ENCODE assay signal across 22 cellular contexts in genomic region chr7:21412953-21413352, GRCh38. TPM values are rescaled to one million over a fixed set of nuclear protein-coding genes. Genes with fewer than 3 reads are reported as not detected.
DNase-seq lines count a peak whose midpoint lies in the region; ATAC-seq and TF ChIP-seq lines count a peak whose summit lies in the region.
"Had no signal": no experiment of that assay in that cellular context is flagged by ENCODE, and none has a peak within 500 bp of the region (broad histone marks: within the 10 kb centered on the region; RNA-seq: fewer than 3 reads in every experiment).

No MANE protein-coding gene starts in this region.

- no peaks in the 10 kb centered on the region for H3K36me3 ChIP-seq in CD8-positive, alpha-beta memory T cell (ENCODE audit: insufficient read depth, low read length)
- no peaks in the 10 kb centered on the region for H3K36me3 ChIP-seq in sigmoid colon
- H3K36me3 ChIP-seq: esophagus muscularis mucosa, HAP-1 had no signal

- no peak overlapping the region for H3K27ac ChIP-seq in CD8-positive, alpha-beta memory T cell (ENCODE audit: low read depth, low read length)
- H3K27ac ChIP-seq in H9 (ENCODE audit: insufficient read length, low read depth, low read length) = no peak overlapping the region
- H3K27ac ChIP-seq in sigmoid colon = no peak overlapping the region
- H3K27ac ChIP-seq: body of pancreas, esophagus muscularis mucosa, parathyroid adenoma had no signal

- no peak overlapping the region for H3K23ac ChIP-seq in H9 (ENCODE audit: insufficient read length, low read depth, low read length)

- no peak for TF ChIP-seq EP300 in sigmoid colon (IDR thresholded peaks at IDR 0.05)

- no peak overlapping the region for H2BK15ac ChIP-seq in H9 (ENCODE audit: low read depth, low read length)

- H3K4me2 ChIP-seq in H9 (ENCODE audit: insufficient read depth, insufficient read length, low read length) = no peak overlapping the region

- H4K20me1 ChIP-seq in H9 (ENCODE audit: control insufficient read depth, insufficient read depth, insufficient read length) = no peaks in the 10 kb centered on the region

- peaks cover 25% of the 10 kb centered on the region for H3K4me1 ChIP-seq in CD8-positive, alpha-beta memory T cell (ENCODE audit: insufficient read depth, low read length)
- no peaks in the 10 kb centered on the region; the same call in 1 of the 2 replicates for H3K4me1 ChIP-seq in H9 (ENCODE audit: insufficient read depth, low read length)
- no peaks in the 10 kb centered on the region for H3K4me1 ChIP-seq in sigmoid colon
- H3K4me1 ChIP-seq: body of pancreas, parathyroid adenoma had no signal

- POLR2A ChIA-PET in CD8-positive, alpha-beta memory T cell (lab: Charles Lee) = interaction anchor here (4.4 kb wide), 1 partner anchor 14 kb away, joined by 21 read pairs; the partner anchor contains the start of gene SP4

- CTCF ChIA-PET in CD8-positive, alpha-beta memory T cell (lab: Charles Lee) = interaction anchor here (0.9 to 3.2 kb wide), 6 partner anchors 9 to 156 kb away, joined by 3 to 13 read pairs (median 3); partner anchors contain the start of gene SP4

- H3K9me3 ChIP-seq in CD8-positive, alpha-beta memory T cell (ENCODE audit: low read length) = no peaks in the 10 kb centered on the region
- H3K9me3 ChIP-seq in H9 (ENCODE audit: control insufficient read depth, low read depth, low read length) = no peaks in the 10 kb centered on the region
- no peaks in the 10 kb centered on the region for H3K9me3 ChIP-seq in sigmoid colon
- H3K9me3 ChIP-seq: body of pancreas, esophagus muscularis mucosa, HAP-1 had no signal

- no peaks in the 10 kb centered on the region for H3K27me3 Mint-ChIP-seq in CD8-positive, alpha-beta memory T cell
- H3K27me3 Mint-ChIP-seq in H9 (ENCODE audit: low read depth) = peaks cover 2% of the 10 kb centered on the region; the same call in 1 of the 2 replicates
- peaks cover 8% of the 10 kb centered on the region for H3K27me3 Mint-ChIP-seq in activated T-helper 17 cell treated with anti-CD3 and anti-CD28 coated beads, Interleukin-2, amount 50 U/mL, for 72 hours
- no peaks in the 10 kb centered on the region for H3K27me3 Mint-ChIP-seq in natural killer cell (ENCODE audit: low read depth in 2 of 2)
- peaks cover 4% of the 10 kb centered on the region for H3K27me3 Mint-ChIP-seq in mesothelial cell of epicardium (ENCODE audit: low read depth)
- H3K27me3 Mint-ChIP-seq: stimulated activated memory B cell treated with anti-CD40 and anti-IgM and Interleukin-4, amounts not matched to agents 10 μg/mL and 1 μg/mL and 100 μg/mL, for 72 hours had no signal

- no peak for DNase-seq in CD8-positive, alpha-beta memory T cell
- DNase-seq in H9 (no peak), natural killer cell (no peak), kidney tubule cell (ENCODE audit: low spot score) (no peak), mesothelial cell of epicardium (ENCODE audit: low spot score in 2 of 2, unreplicated experiment in 2 of 2) (no peak), sigmoid colon (no peak), HUDEP-2 (lab: John Stamatoyannopoulos, UW; ENCODE audit: unreplicated experiment in 76 of 76) (no peak)
- DNase-seq: activated CD4-positive, alpha-beta T cell treated with anti-CD3 and anti-CD28 coated beads, Interleukin-2, amount 50 U/mL, for 4 hours; activated gamma-delta T cell; body of pancreas; left cardiac atrium; MV-4-11; T1000 had no signal

- H4K91ac ChIP-seq in H9 (ENCODE audit: insufficient read length, low read depth, low read length) = no peak overlapping the region

- H3T11ph ChIP-seq in H9 (ENCODE audit: low read length) = no peak overlapping the region

- H3K14ac ChIP-seq in H9 (ENCODE audit: insufficient read depth, low read length) = no peak overlapping the region

- no peak overlapping the region for H2BK5ac ChIP-seq in H9 (ENCODE audit: insufficient read length, low read length)

- H3K79me2 ChIP-seq in H9 (ENCODE audit: insufficient read depth, low read length) = no peaks in the 10 kb centered on the region
- H3K79me2 ChIP-seq: parathyroid adenoma had no signal

- no peak overlapping the region for H3K56ac ChIP-seq in H9 (ENCODE audit: insufficient read length, low read depth, low read length)

- no peak for ATAC-seq in activated T-helper 17 cell treated with anti-CD3 and anti-CD28 coated beads, Interleukin-2, amount 50 U/mL, for 72 hours (replicated peaks)
- peak; percentile 33 to 36 (median 36) for ATAC-seq in natural killer cell
- ATAC-seq: body of pancreas; Right ventricle myocardium inferior; stimulated activated memory B cell treated with anti-CD40 and anti-IgM and Interleukin-4, amounts not matched to agents 10 μg/mL and 1 μg/mL and 100 μg/mL, for 72 hours had no signal

- no peaks in the 10 kb centered on the region for H3K23me2 ChIP-seq in H9 (ENCODE audit: insufficient read length, low read depth, low read length, poor library complexity, severe bottlenecking)

- H3K4me3 ChIP-seq in CD8-positive, alpha-beta memory T cell (ENCODE audit: low read length) = no peak overlapping the region
- no peak overlapping the region for H3K4me3 ChIP-seq in sigmoid colon
- H3K4me3 ChIP-seq: body of pancreas, esophagus muscularis mucosa, HAP-1 had no signal

- no peak overlapping the region for H2BK120ac ChIP-seq in H9 (ENCODE audit: low read depth, low read length, poor library complexity, severe bottlenecking)

- no peak for TF ChIP-seq POLR2A in sigmoid colon (IDR thresholded peaks at IDR 0.05)

- H2BK12ac ChIP-seq in H9 (ENCODE audit: insufficient read length, low read depth, low read length) = no peak overlapping the region

- WGBS in H9 (ENCODE audit: extremely low coverage, insufficient read length, low lambda C conversion rate) = no CpG with 5 or more reads among the region's 2 CpGs
- WGBS in sigmoid colon, 2 donors = 64 to 84% methylated on average over 2 of the region's 2 CpGs

- H3K4me1 Mint-ChIP-seq in CD8-positive, alpha-beta memory T cell = peaks cover 55 to 68% (median 68%) of the 10 kb centered on the region in 3 donors
- H3K4me1 Mint-ChIP-seq in H9 (peaks cover 18 to 24% of the 10 kb centered on the region in 2 experiments), natural killer cell (peaks cover 27 to 50% of the 10 kb centered on the region in 2 donors), mesothelial cell of epicardium (no peaks in the 10 kb centered on the region)
- peaks cover 22% of the 10 kb centered on the region for H3K4me1 Mint-ChIP-seq in activated T-helper 17 cell treated with anti-CD3 and anti-CD28 coated beads, Interleukin-2, amount 50 U/mL, for 72 hours

- peaks cover 0 to 17% (median 4%) of the 10 kb centered on the region in 3 donors for H3K36me3 Mint-ChIP-seq in CD8-positive, alpha-beta memory T cell
- no peaks in the 10 kb centered on the region for H3K36me3 Mint-ChIP-seq in H9 (ENCODE audit: insufficient read depth in 1 of 3, low read depth in 3 of 3)
- no peaks in the 10 kb centered on the region for H3K36me3 Mint-ChIP-seq in activated T-helper 17 cell treated with anti-CD3 and anti-CD28 coated beads, Interleukin-2, amount 50 U/mL, for 72 hours (ENCODE audit: low read depth)
- H3K36me3 Mint-ChIP-seq in natural killer cell = no peaks in the 10 kb centered on the region
- no peaks in the 10 kb centered on the region for H3K36me3 Mint-ChIP-seq in mesothelial cell of epicardium
- H3K36me3 Mint-ChIP-seq: CD14-positive monocyte; stimulated activated memory B cell treated with anti-CD40 and anti-IgM and Interleukin-4, amounts not matched to agents 10 μg/mL and 1 μg/mL and 100 μg/mL, for 72 hours; type B pancreatic cell had no signal

- no peak overlapping the region for H3K4ac ChIP-seq in H9 (ENCODE audit: low read depth, low read length)

- H3K4me3 Mint-ChIP-seq in CD8-positive, alpha-beta memory T cell = peak overlapping the region; percentile 17 to 74 (median 69)
- H3K4me3 Mint-ChIP-seq in H9 = no peak overlapping the region
- peak overlapping the region; percentile 35 for H3K4me3 Mint-ChIP-seq in activated T-helper 17 cell treated with anti-CD3 and anti-CD28 coated beads, Interleukin-2, amount 50 U/mL, for 72 hours
- H3K4me3 Mint-ChIP-seq in natural killer cell = peak overlapping the region; percentile 83
- no peak overlapping the region for H3K4me3 Mint-ChIP-seq in mesothelial cell of epicardium
- H3K4me3 Mint-ChIP-seq: CD14-positive monocyte; dendritic cell treated with granulocyte-macrophage colony-stimulating factor and Interleukin-4, amounts not matched to agents 40 ng/mL and 50 ng/mL, for 4 days; stimulated activated memory B cell treated with anti-CD40 and anti-IgM and Interleukin-4, amounts not matched to agents 10 μg/mL and 1 μg/mL and 100 μg/mL, for 72 hours; type B pancreatic cell had no signal

- no peak overlapping the region for H3K18ac ChIP-seq in H9 (ENCODE audit: insufficient read length, low read depth, low read length)

- H3K79me1 ChIP-seq in H9 (ENCODE audit: insufficient read depth, low read depth, low read length, poor library complexity, severe bottlenecking) = no peaks in the 10 kb centered on the region

- no peaks in the 10 kb centered on the region for H3K9me3 Mint-ChIP-seq in CD8-positive, alpha-beta memory T cell
- H3K9me3 Mint-ChIP-seq in H9 (no peaks in the 10 kb centered on the region; a peak in 1 of 5 replicates), natural killer cell (no peaks in the 10 kb centered on the region), mesothelial cell of epicardium (no peaks in the 10 kb centered on the region)
- H3K9me3 Mint-ChIP-seq in activated T-helper 17 cell treated with anti-CD3 and anti-CD28 coated beads, Interleukin-2, amount 50 U/mL, for 72 hours = peaks cover 6% of the 10 kb centered on the region
- H3K9me3 Mint-ChIP-seq: dendritic cell treated with granulocyte-macrophage colony-stimulating factor and Interleukin-4, amounts not matched to agents 40 ng/mL and 50 ng/mL, for 4 days; stimulated activated memory B cell treated with anti-CD40 and anti-IgM and Interleukin-4, amounts not matched to agents 10 μg/mL and 1 μg/mL and 100 μg/mL, for 72 hours; type B pancreatic cell had no signal

- TF ChIP-seq CTCF in H9 (conservative IDR thresholded peaks at IDR 0.05) (no peak), natural killer cell (IDR thresholded peaks at IDR 0.05) (no peak), mesothelial cell of epicardium (IDR thresholded peaks at IDR 0.05; ENCODE audit: unreplicated experiment) (no peak), sigmoid colon (IDR thresholded peaks at IDR 0.05) (no peak)

- H2BK20ac ChIP-seq in H9 (ENCODE audit: low read depth, low read length, poor library complexity, severe bottlenecking) = no peak overlapping the region

- H3K9ac ChIP-seq in H9 (ENCODE audit: extremely low read depth, insufficient read length, low read length) = no peak overlapping the region
- H3K9ac ChIP-seq: parathyroid adenoma had no signal

- peak overlapping the region; percentile 76 to 95 (median 89) for H3K27ac Mint-ChIP-seq in CD8-positive, alpha-beta memory T cell
- peak overlapping the region; percentile 30 to 92 (median 90); a peak in 4 of 7 replicates for H3K27ac Mint-ChIP-seq in H9
- H3K27ac Mint-ChIP-seq in activated T-helper 17 cell treated with anti-CD3 and anti-CD28 coated beads, Interleukin-2, amount 50 U/mL, for 72 hours = peak overlapping the region; percentile 20
- peak overlapping the region; percentile 92 to 94 for H3K27ac Mint-ChIP-seq in natural killer cell
- H3K27ac Mint-ChIP-seq in mesothelial cell of epicardium = no peak overlapping the region
- H3K27ac Mint-ChIP-seq: CD14-positive monocyte; dendritic cell treated with granulocyte-macrophage colony-stimulating factor and Interleukin-4, amounts not matched to agents 40 ng/mL and 50 ng/mL, for 4 days; stimulated activated memory B cell treated with anti-CD40 and anti-IgM and Interleukin-4, amounts not matched to agents 10 μg/mL and 1 μg/mL and 100 μg/mL, for 72 hours; type B pancreatic cell had no signal

- no peak overlapping the region for H4K5ac ChIP-seq in H9 (ENCODE audit: insufficient read length, low read depth, low read length)

- no peaks in the 10 kb centered on the region for H3K27me3 ChIP-seq in CD8-positive, alpha-beta memory T cell (ENCODE audit: insufficient read depth, low read length, poor library complexity, severe bottlenecking)
- H3K27me3 ChIP-seq in H9 (ENCODE audit: insufficient read depth, low read length) (no peaks in the 10 kb centered on the region), sigmoid colon (no peaks in the 10 kb centered on the region)
- H3K27me3 ChIP-seq: body of pancreas had no signal

- no peak overlapping the region for H2AK5ac ChIP-seq in H9 (ENCODE audit: insufficient read length, low read length)

- H2AFZ ChIP-seq in H9 (ENCODE audit: low read length) = no peak overlapping the region
- H2AFZ ChIP-seq: parathyroid adenoma had no signal

- intact Hi-C loops in natural killer cell (cut with micrococcal nuclease) (loop anchor here (2.0 to 10.0 kb wide), 2 partner anchors 30 to 158 kb away; no protein-coding TSS in a partner anchor), sigmoid colon (cut with DNase I) (no loop called here)

- no peak overlapping the region for H4K8ac ChIP-seq in H9 (replicated peaks; ENCODE audit: insufficient read length, low read depth, low read length)

RNA-seq across cellular contexts. Expression of gene SP4, which starts 14.9 kb away (rescaled TPM):
- 10 to 100 TPM; 20.0 to 22.2 TPM for total RNA-seq in CD8-positive, alpha-beta memory T cell
- polyA plus RNA-seq in CD8-positive, alpha-beta memory T cell = 14.1 TPM
- 19.3 and 19.4 TPM in 2 replicates for total RNA-seq in H9 (2021)
- total RNA-seq in activated T-helper 17 cell treated with anti-CD3 and anti-CD28 coated beads, Interleukin-2, amount 50 U/mL, for 72 hours = 10 to 100 TPM; 28.2 to 30.8 TPM
- total RNA-seq in natural killer cell = 10 to 100 TPM; 38.8 to 49.6 (median 44.5) TPM
- total RNA-seq in mesothelial cell of epicardium = 7.7 to 8.8 TPM (median 8.5 TPM) in 3 replicates
- 1 to 10 TPM; 3.9 to 8.7 (median 7.2) TPM for total RNA-seq in sigmoid colon
- polyA plus RNA-seq in sigmoid colon = 1 to 10 TPM in 1 of 3 donors, under 1 TPM in 2; 0.60 to 2.6 (median 0.69) TPM

Comparison
In these comparisons a context has a peak if more than half of its experiments do, and no peak if none do; other contexts are left out.
1. H3K4me3 Mint-ChIP-seq: peak in CD8-positive, alpha-beta memory T cell (7 of 7), activated T-helper 17 cell treated with anti-CD3 and anti-CD28 coated beads, Interleukin-2, amount 50 U/mL, for 72 hours (single experiment) and natural killer cell (single experiment); none in H9 (0 of 2) and mesothelial cell of epicardium (single experiment).